ENCODE assay signal across 8 cellular contexts in the genomic region with DNA sequence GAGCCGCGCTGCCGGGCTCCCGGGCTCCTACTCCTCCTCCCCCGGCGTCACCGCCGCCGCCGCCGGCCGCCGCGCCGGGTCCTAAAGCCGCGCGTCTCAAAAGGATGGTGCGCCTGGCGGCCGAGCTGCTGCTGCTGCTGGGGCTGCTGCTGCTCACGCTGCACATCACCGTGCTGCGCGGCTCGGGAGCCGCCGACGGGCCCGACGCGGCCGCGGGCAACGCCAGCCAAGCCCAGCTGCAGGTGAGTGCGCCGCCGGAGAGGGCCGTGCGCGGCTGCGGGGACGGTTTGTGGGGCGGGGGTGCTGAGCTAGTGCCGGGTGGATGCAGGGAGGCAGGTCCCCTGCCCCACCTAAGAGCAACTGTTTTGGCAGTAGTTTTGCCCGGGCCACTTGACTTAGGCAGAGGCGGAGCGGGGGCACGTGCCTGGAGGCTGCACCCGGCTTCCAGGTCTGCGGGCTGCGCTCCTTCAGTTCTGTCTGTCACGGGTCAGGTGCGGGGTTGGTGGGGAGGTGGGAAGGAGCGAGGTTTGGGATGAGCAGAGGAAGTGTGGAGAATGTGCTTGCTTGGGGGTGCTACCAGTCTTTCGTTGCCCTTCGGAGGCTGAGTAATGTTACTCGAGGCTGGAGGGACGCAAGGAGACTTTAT. TPM values are rescaled to one million over a fixed set of nuclear protein-coding genes. Genes with fewer than 3 reads are reported as not detected.
A peak's percentile ranks its signal among the peaks of the same experiment; 100 is the strongest.
DNase-seq lines count a peak whose midpoint lies in the region; FAIRE-seq and TF ChIP-seq lines count a peak whose summit lies in the region.

No MANE protein-coding gene starts in this region.

- H3K4me1 ChIP-seq in GM23248 (ENCODE audit: insufficient read depth) (no peaks in the 10 kb centered on the region), kidney (ENCODE audit: control insufficient read depth in 1 of 2, insufficient read depth in 1 of 2, low read depth in 1 of 2, low read length in 2 of 2) (peaks cover 0 to 13% of the 10 kb centered on the region in 2 donors)

- FAIRE-seq in bronchial epithelial cell (lab: Jason Lieb, UNC) (no peak), kidney (lab: Jason Lieb, UNC) (no peak)

- in situ Hi-C loops in GM23248 (cut with MboI), result no loop called here

- peaks cover 47% of the 10 kb centered on the region for H3K27me3 ChIP-seq in GM23248 (replicated peaks; ENCODE audit: insufficient read depth)
- peaks cover 11% of the 10 kb centered on the region for H3K27me3 ChIP-seq in bronchial epithelial cell (ENCODE audit: control insufficient read depth, insufficient read depth, low read length)

- H2AFZ ChIP-seq in GM23248, result peak overlapping the region; percentile 63

- intact Hi-C loops in kidney (cut with DNase I), result no loop called here

- H3K79me2 ChIP-seq in GM23248 (ENCODE audit: insufficient read depth), result no peaks in the 10 kb centered on the region

- H3K9me3 ChIP-seq in GM23248 (ENCODE audit: low read depth) (no peaks in the 10 kb centered on the region), kidney (ENCODE audit: control insufficient read depth in 1 of 2, low read length in 2 of 2) (peaks cover 0 to 7% of the 10 kb centered on the region in 2 donors)

- 1 to 3% methylated on average over 30 to 42 of the region's 59 CpGs for WGBS in GM23248 (ENCODE audit: low coverage in 1 of 2, low lambda C conversion rate in 2 of 2, missing lambda C conversion rate in 2 of 2), 2 experiments

- no peaks in the 10 kb centered on the region for H4K20me1 ChIP-seq in GM23248 (ENCODE audit: insufficient read depth)

- H3K9me2 ChIP-seq in GM23248 (ENCODE audit: insufficient read depth), result no peaks in the 10 kb centered on the region

- H3K27ac ChIP-seq in GM23248 (no peak overlapping the region), kidney (ENCODE audit: low read depth in 2 of 2, low read length in 2 of 2) (no peak overlapping the region)

- peak; percentile 89 for DNase-seq in GM03348 (ENCODE audit: low spot score)
- DNase-seq in GM23248, result peak; percentile 85
- DNase-seq in LNCaP clone FGC (ENCODE audit: low read depth), result peak; percentile 18
- peak; percentile 23 for DNase-seq in UCSD-AML1 (lab: John Stamatoyannopoulos, UW; ENCODE audit: unreplicated experiment)
- peak; percentile 46 for DNase-seq in bronchial epithelial cell (ENCODE audit: low read depth)
- DNase-seq in kidney, result peak; percentile 84
- peak in 2 of 3 donors; percentile 53 to 59 for DNase-seq in stimulated activated CD4-positive, alpha-beta T cell treated with anti-CD3 and anti-CD28 coated beads, Interleukin-12 subunit alpha, Interleukin-12 subunit beta, amount 100 ng/mL, for 48 hours (ENCODE audit: low read depth in 2 of 3, low spot score in 1 of 3)
- no peak for DNase-seq in NOMO-1 treated with dmso at 0.1 percent for 144 hours (lab: John Stamatoyannopoulos, UW; ENCODE audit: unreplicated experiment)

- H3K9ac ChIP-seq in GM23248 (no peak overlapping the region), kidney (ENCODE audit: low read length in 2 of 2) (no peak overlapping the region)

- 0 out of 2 replicates have a peak, but pooled peaks have one; percentile 6 for TF ChIP-seq CTCF in LNCaP clone FGC (IDR thresholded peaks at IDR 0.05; ENCODE audit: control insufficient read depth, extremely low read depth, insufficient read depth)
- peak; percentile 12 for TF ChIP-seq CTCF in bronchial epithelial cell (IDR thresholded peaks at IDR 0.05; ENCODE audit: insufficient read depth, low read length, severe bottlenecking)
- no peak for TF ChIP-seq CTCF in kidney (IDR thresholded peaks at IDR 0.05; ENCODE audit: borderline replicate concordance, extremely low read depth, insufficient read depth)

- peak overlapping the region; percentile 67 for H3K4me3 ChIP-seq in GM23248
- H3K4me3 ChIP-seq in LNCaP clone FGC (ENCODE audit: low read depth, low read length), result no peak overlapping the region
- peak overlapping the region; percentile 49 for H3K4me3 ChIP-seq in bronchial epithelial cell (ENCODE audit: low read depth, low read length)
- H3K4me3 ChIP-seq in kidney (ENCODE audit: low read length in 2 of 2), result peak overlapping the region; percentile 32 to 49

- H3K36me3 ChIP-seq in GM23248 (ENCODE audit: low read depth) (no peaks in the 10 kb centered on the region), bronchial epithelial cell (ENCODE audit: control insufficient read depth, insufficient read depth, low read length) (no peaks in the 10 kb centered on the region), kidney (ENCODE audit: control insufficient read depth in 1 of 2, insufficient read depth in 2 of 2, low read length in 2 of 2) (no peaks in the 10 kb centered on the region)

- H3F3A ChIP-seq in GM23248 (ENCODE audit: insufficient read depth), result no peaks in the 10 kb centered on the region

- H3K4me2 ChIP-seq in GM23248 (ENCODE audit: unreplicated experiment), result peak overlapping the region; percentile 66

RNA-seq across cellular contexts. Expression of a gene that starts 0.7 kb away (rescaled TPM):
- not detected in 2 replicates for total RNA-seq in GM23248 (2014; rRNA removed; shearing (Covaris generic))
- polyA plus RNA-seq in GM23248 (2016; fragmentation: Nextera tagmentation; extraction: Ambion mirVana) (0.06 TPM in 1 of 2 replicates, not detected in the other), kidney (ENCODE audit: insufficient read depth, low read depth, low replicate concordance) (2.0 TPM)
- total RNA-seq in bronchial epithelial cell (not detected in 2 replicates), kidney (2.6 TPM)
